Comparison of ENCODE assay signal across 17 cellular contexts in genomic region chr11:133918606-133919260, GRCh38. TPM values are rescaled to one million over a fixed set of nuclear protein-coding genes. Genes with fewer than 3 reads are reported as not detected.
DNase-seq lines count a peak whose midpoint lies in the region; ATAC-seq, FAIRE-seq and TF ChIP-seq lines count a peak whose summit lies in the region.
"Had no signal": no experiment of that assay in that cellular context is flagged by ENCODE, and none has a peak within 500 bp of the region (broad histone marks: within the 10 kb centered on the region; RNA-seq: fewer than 3 reads in every experiment).

No MANE protein-coding gene starts in this region.

- DNase-seq in activated CD4-positive, alpha-beta T cell treated with anti-CD3 and anti-CD28 coated beads, Interleukin-2, amount 10 ng/mL, durations not matched to agents 24 days and 14 days = no peak
- DNase-seq in activated CD4-positive, alpha-beta T cell treated with anti-CD3 and anti-CD28 coated beads, Interleukin-2, amount 50 U/mL, for 4 hours = no peak
- DNase-seq in H1 (ENCODE audit: low read depth in 1 of 2, low spot score in 2 of 2) = no peak
- DNase-seq in naive thymus-derived CD4-positive, alpha-beta T cell = no peak
- DNase-seq in Ammon's horn (ENCODE audit: low spot score) = no peak
- DNase-seq in NCI-H748 (lab: John Stamatoyannopoulos, UW; ENCODE audit: unreplicated experiment) = no peak
- DNase-seq: COR-L47; GF-D8; hypothalamus; lower lobe of right lung; nucleus accumbens; Right ventricle myocardium superior; stimulated activated naive CD4-positive, alpha-beta T cell treated with Interleukin-2 at 50 U/mL for 16 hours had no signal

- CTCF ChIA-PET in H1 (lab: Charles Lee; ENCODE audit: partially characterized antibody) = interaction anchor here (0.6 to 3.5 kb wide), 5 partner anchors 9 to 84 kb away, joined by 3 to 17 read pairs (median 4); no protein-coding TSS in a partner anchor
- CTCF ChIA-PET in naive thymus-derived CD4-positive, alpha-beta T cell (lab: Charles Lee) = interaction anchor here (1.3 kb wide), 1 partner anchor 131 kb away, joined by 3 read pairs; no protein-coding TSS in a partner anchor

- peak overlapping the region; percentile 67 to 86 for H3K4me2 ChIP-seq in H1 (ENCODE audit: insufficient read depth in 1 of 2, low read depth in 2 of 2, low read length in 2 of 2)

- POLR2A ChIA-PET in H1 (lab: Charles Lee; ENCODE audit: partially characterized antibody) = interaction anchor here (0.6 to 1.3 kb wide), 5 partner anchors 12 to 125 kb away, joined by 3 to 4 read pairs (median 4); no protein-coding TSS in a partner anchor
- POLR2A ChIA-PET in naive thymus-derived CD4-positive, alpha-beta T cell (lab: Charles Lee) = no interaction called here

- H3K4me3 Mint-ChIP-seq in activated CD4-positive, alpha-beta T cell treated with anti-CD3 and anti-CD28 coated beads, Interleukin-2, amount 10 ng/mL, durations not matched to agents 24 days and 14 days = no peak overlapping the region
- H3K4me3 Mint-ChIP-seq in IgD-negative memory B cell = peak overlapping the region in 3 of 4 donors; percentile 16 to 87 (median 72)
- H3K4me3 Mint-ChIP-seq in naive thymus-derived CD4-positive, alpha-beta T cell = peak overlapping the region in 9 of 10 donors; percentile 53 to 80 (median 76)

- no peak overlapping the region for H2BK12ac ChIP-seq in H1 (ENCODE audit: low read depth, low read length)

- H3K9ac ChIP-seq in H1 (replicated peaks in 1 of 4; ENCODE audit: extremely low read depth in 1 of 4, low read depth in 3 of 4, low read length in 3 of 4) = no peak overlapping the region

- ATAC-seq in naive thymus-derived CD4-positive, alpha-beta T cell = peak; percentile 10
- no peak for ATAC-seq in GM18861 (IDR thresholded peaks at IDR 0.05; ENCODE audit: unreplicated experiment)
- ATAC-seq: lower lobe of right lung had no signal

- no peak overlapping the region for H4K91ac ChIP-seq in H1 (replicated peaks; ENCODE audit: insufficient read length, low read length)

- intact Hi-C loops in activated CD4-positive, alpha-beta T cell treated with anti-CD3 and anti-CD28 coated beads, Interleukin-2, amount 10 ng/mL, durations not matched to agents 24 days and 14 days (cut with micrococcal nuclease) = no loop called here
- intact Hi-C loops in naive thymus-derived CD4-positive, alpha-beta T cell (cut with micrococcal nuclease) = no loop called here

- H3K36me3 Mint-ChIP-seq in activated CD4-positive, alpha-beta T cell treated with anti-CD3 and anti-CD28 coated beads, Interleukin-2, amount 10 ng/mL, durations not matched to agents 24 days and 14 days (ENCODE audit: low read depth) = peaks cover 46% of the 10 kb centered on the region
- H3K36me3 Mint-ChIP-seq in IgD-negative memory B cell = no peaks in the 10 kb centered on the region
- H3K36me3 Mint-ChIP-seq in naive thymus-derived CD4-positive, alpha-beta T cell = peaks cover 5 to 32% (median 10%) of the 10 kb centered on the region in 5 donors

- no peak overlapping the region for H3K27ac ChIP-seq in H1 (ENCODE audit: low read depth, low read length)
- no peak overlapping the region for H3K27ac ChIP-seq in naive thymus-derived CD4-positive, alpha-beta T cell (ENCODE audit: low read depth, low read length)
- H3K27ac ChIP-seq: coronary artery, lower lobe of right lung, vagina had no signal

- H3K4ac ChIP-seq in H1 (replicated peaks; ENCODE audit: insufficient read length, low read depth, low read length) = no peak overlapping the region

- no peak overlapping the region for H3K56ac ChIP-seq in H1 (replicated peaks; ENCODE audit: insufficient read length, low read depth, low read length)

- H2AFZ ChIP-seq in H1 (ENCODE audit: low read length) = no peak overlapping the region

- peaks cover 2% of the 10 kb centered on the region; the same call in 1 of the 2 replicates for H3K23me2 ChIP-seq in H1 (ENCODE audit: low read depth, low read length)

- peak overlapping the region; percentile 36 to 53 (median 36); a peak in 6 of 8 replicates for H3K4me3 ChIP-seq in H1 (ENCODE audit: extremely low read depth in 1 of 4, insufficient read depth in 2 of 4, low read depth in 3 of 4, low read length in 4 of 4)
- no peak overlapping the region for H3K4me3 ChIP-seq in naive thymus-derived CD4-positive, alpha-beta T cell (ENCODE audit: low read length)
- H3K4me3 ChIP-seq: coronary artery had no signal

- no peaks in the 10 kb centered on the region for H3K79me2 ChIP-seq in H1 (ENCODE audit: control insufficient read depth in 1 of 2, insufficient read depth in 2 of 2, low read length in 2 of 2)

- no peak for FAIRE-seq in H1 (lab: Jason Lieb, UNC)

- no peaks in the 10 kb centered on the region for H3K9me3 ChIP-seq in H1 (ENCODE audit: insufficient read depth in 2 of 2, low read depth in 1 of 2, low read length in 1 of 2)
- no peaks in the 10 kb centered on the region for H3K9me3 ChIP-seq in naive thymus-derived CD4-positive, alpha-beta T cell (ENCODE audit: control insufficient read depth in 2 of 3, low read length in 3 of 3)
- H3K9me3 ChIP-seq: lower lobe of right lung, vagina had no signal

- TF ChIP-seq RAD21 in H1 (IDR thresholded peaks at IDR 0.05 in 1 of 2, conservative IDR thresholded peaks at IDR 0.05 in 1 of 2; ENCODE audit: low read depth in 2 of 2, low read length in 2 of 2) = no peak

- no peak overlapping the region for H4K5ac ChIP-seq in H1 (ENCODE audit: insufficient read length, low read depth, low read length)

- no peak overlapping the region for H2BK15ac ChIP-seq in H1 (ENCODE audit: low read length)

- H3K27ac Mint-ChIP-seq in activated CD4-positive, alpha-beta T cell treated with anti-CD3 and anti-CD28 coated beads, Interleukin-2, amount 10 ng/mL, durations not matched to agents 24 days and 14 days = peak overlapping the region; percentile 29
- no peak overlapping the region for H3K27ac Mint-ChIP-seq in IgD-negative memory B cell
- peak overlapping the region in 2 of 9 donors; percentile 23 to 88 for H3K27ac Mint-ChIP-seq in naive thymus-derived CD4-positive, alpha-beta T cell

- H4K20me1 ChIP-seq in H1 (replicated peaks in 1 of 2; ENCODE audit: control insufficient read depth in 1 of 2, insufficient read depth in 2 of 2, low read length in 2 of 2) = peaks cover 0 to 2% of the 10 kb centered on the region in 2 experiments

- no peak overlapping the region for H2BK5ac ChIP-seq in H1 (ENCODE audit: low read depth, low read length)

- TF ChIP-seq POLR2A in H1 (IDR thresholded peaks at IDR 0.05; ENCODE audit: control extremely low read depth in 1 of 2, low read depth in 2 of 2, low read length in 2 of 2) = no peak

- no peaks in the 10 kb centered on the region for H3K27me3 Mint-ChIP-seq in activated CD4-positive, alpha-beta T cell treated with anti-CD3 and anti-CD28 coated beads, Interleukin-2, amount 10 ng/mL, durations not matched to agents 24 days and 14 days
- peaks cover 24% of the 10 kb centered on the region for H3K27me3 Mint-ChIP-seq in IgD-negative memory B cell
- peaks cover 0 to 4% (median 0%) of the 10 kb centered on the region in 5 donors for H3K27me3 Mint-ChIP-seq in naive thymus-derived CD4-positive, alpha-beta T cell

- WGBS in H1 (ENCODE audit: extremely low coverage in 1 of 2, insufficient coverage in 1 of 2, insufficient read length in 1 of 2, insufficient replicate concordance in 2 of 2, low coverage in 1 of 2, low lambda C conversion rate in 2 of 2, missing lambda C conversion rate in 1 of 2), 2 experiments = 23% methylated on average over 8 of the region's 27 CpGs; no CpG with 5 or more reads in 1 of the 2 experiments

- H3K9me3 Mint-ChIP-seq in activated CD4-positive, alpha-beta T cell treated with anti-CD3 and anti-CD28 coated beads, Interleukin-2, amount 10 ng/mL, durations not matched to agents 24 days and 14 days = no peaks in the 10 kb centered on the region
- H3K9me3 Mint-ChIP-seq in IgD-negative memory B cell = no peaks in the 10 kb centered on the region
- H3K9me3 Mint-ChIP-seq in naive thymus-derived CD4-positive, alpha-beta T cell = no peaks in the 10 kb centered on the region

- H3K23ac ChIP-seq in H1 (ENCODE audit: insufficient read length) = no peak overlapping the region

- no peaks in the 10 kb centered on the region for H3K27me3 ChIP-seq in H1 (replicated peaks in 1 of 4; ENCODE audit: control insufficient read depth in 3 of 4, extremely low read depth in 1 of 4, insufficient read depth in 3 of 4, low read length in 3 of 4)
- no peaks in the 10 kb centered on the region for H3K27me3 ChIP-seq in naive thymus-derived CD4-positive, alpha-beta T cell (ENCODE audit: control insufficient read depth in 2 of 2, insufficient read depth in 2 of 2, low read length in 2 of 2)
- H3K27me3 ChIP-seq: vagina had no signal

- H3K14ac ChIP-seq in H1 (ENCODE audit: insufficient read length) = no peak overlapping the region

- TF ChIP-seq CTCF in H1 (IDR thresholded peaks at IDR 0.05; ENCODE audit: control extremely low read depth in 1 of 3, insufficient read depth in 1 of 3, low read depth in 1 of 3, low read length in 3 of 3) = no peak

- peaks cover 7% of the 10 kb centered on the region for H3K79me1 ChIP-seq in H1 (ENCODE audit: low read depth, low read length)

- no peak for TF ChIP-seq EP300 in H1 (IDR thresholded peaks at IDR 0.05; ENCODE audit: borderline replicate concordance in 1 of 2, low read depth in 2 of 2, low read length in 2 of 2)

- no peak overlapping the region for H2BK20ac ChIP-seq in H1 (ENCODE audit: low read length)

- H3K18ac ChIP-seq in H1 (ENCODE audit: extremely low read depth, low read length) = peak overlapping the region; percentile 13; the same call in 1 of the 2 replicates

- H3K4me1 Mint-ChIP-seq in activated CD4-positive, alpha-beta T cell treated with anti-CD3 and anti-CD28 coated beads, Interleukin-2, amount 10 ng/mL, durations not matched to agents 24 days and 14 days = peaks cover 2% of the 10 kb centered on the region
- H3K4me1 Mint-ChIP-seq in IgD-negative memory B cell = no peaks in the 10 kb centered on the region
- peaks cover 0 to 11% (median 4%) of the 10 kb centered on the region in 7 donors for H3K4me1 Mint-ChIP-seq in naive thymus-derived CD4-positive, alpha-beta T cell

- H4K8ac ChIP-seq in H1 (ENCODE audit: extremely low read depth, insufficient read depth, low read length) = peak overlapping the region; percentile 73; the same call in 1 of the 2 replicates

- peaks cover 0 to 17% (median 4%) of the 10 kb centered on the region in 4 experiments; a peak in 6 of 7 replicates for H3K4me1 ChIP-seq in H1 (replicated peaks in 1 of 4; ENCODE audit: control insufficient read depth in 3 of 4, insufficient read depth in 4 of 4, low read length in 3 of 4)
- no peaks in the 10 kb centered on the region for H3K4me1 ChIP-seq in naive thymus-derived CD4-positive, alpha-beta T cell (ENCODE audit: control insufficient read depth in 2 of 2, insufficient read depth in 2 of 2, low read length in 2 of 2)
- H3K4me1 ChIP-seq: lower lobe of right lung, vagina had no signal

- peaks cover 8 to 27% (median 16%) of the 10 kb centered on the region in 4 experiments; a peak in 7 of 8 replicates for H3K36me3 ChIP-seq in H1 (ENCODE audit: control insufficient read depth in 2 of 4, insufficient read depth in 4 of 4, low read length in 3 of 4)
- peaks cover 0 to 28% (median 0%) of the 10 kb centered on the region in 3 experiments for H3K36me3 ChIP-seq in naive thymus-derived CD4-positive, alpha-beta T cell (ENCODE audit: control insufficient read depth in 2 of 3, insufficient read depth in 3 of 3, low read length in 3 of 3)
- H3K36me3 ChIP-seq: lower lobe of right lung had no signal

- no peak overlapping the region for H2AK5ac ChIP-seq in H1 (ENCODE audit: low read depth, low read length)

- H2BK120ac ChIP-seq in H1 (replicated peaks; ENCODE audit: low read depth, low read length) = no peak overlapping the region

RNA-seq across cellular contexts. Expression of gene IGSF9B, which starts 38.0 kb away (rescaled TPM):
- total RNA-seq in activated CD4-positive, alpha-beta T cell treated with anti-CD3 and anti-CD28 coated beads, Interleukin-2, amount 10 ng/mL, durations not matched to agents 24 days and 14 days = 90.5 and 91.8 TPM in 2 replicates
- polyA plus RNA-seq in IgD-negative memory B cell = not detected
- 42.3 and 49.2 TPM in 2 replicates for total RNA-seq in H1 (2021; fragmentation: NEBNext Ultra II Directional; extraction: Animal tissue kit (Norgen Biotek cat#: 25700))
- 16.5 and 23.6 TPM in 2 replicates for polyA plus RNA-seq in H1 (2011; rRNA removed)
- 15.7 TPM for polyA plus RNA-seq in H1 (2011; cell fraction: cytosol; rRNA removed)
- 61.7 TPM for polyA plus RNA-seq in H1 (2011; cell fraction: nucleus; rRNA removed)
- 13.6 to 23.1 TPM (median 21.3 TPM) in 4 replicates for polyA plus RNA-seq in H1 (2012, experiment 1 of 2)
- 8.1 TPM for polyA plus RNA-seq in H1 (2012, experiment 2 of 2)
- 15.1 TPM for polyA plus RNA-seq in H1 (2013, experiment 1 of 2)
- 14.1 TPM for polyA plus RNA-seq in H1 (2013, experiment 2 of 2)
- polyA minus RNA-seq in H1 (2011; rRNA and poly(A)+ RNA removed) = 73.6 and 79.6 TPM in 2 replicates
- polyA minus RNA-seq in H1 (2011; cell fraction: cytosol; rRNA and poly(A)+ RNA removed) = 29.4 TPM
- 44.5 TPM for polyA minus RNA-seq in H1 (2011; cell fraction: nucleus; rRNA and poly(A)+ RNA removed)
- 100 to 1,000 TPM in 1 of 5 experiments, 10 to 100 TPM in 4; 17.6 to 155 (median 24.1) TPM for total RNA-seq in naive thymus-derived CD4-positive, alpha-beta T cell
- polyA plus RNA-seq in naive thymus-derived CD4-positive, alpha-beta T cell = 1 to 10 TPM; 1.2 to 2.3 TPM
